In the genomic region with DNA sequence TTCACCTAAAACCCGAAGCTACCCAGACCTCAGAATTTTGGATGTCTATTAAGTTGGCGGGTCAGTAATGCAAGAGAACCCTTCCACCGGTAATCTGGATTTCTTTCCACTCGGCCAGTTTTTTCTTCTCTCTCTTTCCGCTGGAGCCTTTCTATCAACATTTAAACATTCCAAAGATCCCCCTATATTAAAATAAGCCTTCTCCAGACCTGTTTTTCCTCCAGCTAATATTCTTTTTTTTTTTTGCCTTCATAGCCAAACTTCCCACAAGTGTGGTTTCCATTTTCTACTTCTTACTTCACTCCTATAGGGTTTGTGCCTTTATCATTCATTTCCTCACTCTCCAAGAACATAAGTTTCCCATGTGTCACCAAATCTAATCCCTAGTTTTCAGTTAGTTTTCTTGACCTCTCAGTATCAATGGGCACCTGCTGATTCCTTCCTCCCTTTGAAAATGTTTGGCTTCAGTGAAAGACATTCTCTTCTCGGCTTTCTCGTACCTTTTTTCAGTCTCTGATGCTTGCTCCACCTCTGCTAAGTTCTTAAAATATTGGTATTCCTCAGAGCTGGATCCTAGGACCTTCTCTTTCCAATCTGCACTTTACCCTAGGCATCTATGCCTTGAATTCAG, we compare ENCODE assay signal across 1 cellular context.
TF ChIP-seq lines count a peak whose summit lies in the region.

No MANE protein-coding gene starts in this region.

TF ChIP-seq in HepG2, 621 proteins besides CTCF, POLR2A, EP300 and RAD21 (continued from another document):
- TF ChIP-seq, protein P1, sequence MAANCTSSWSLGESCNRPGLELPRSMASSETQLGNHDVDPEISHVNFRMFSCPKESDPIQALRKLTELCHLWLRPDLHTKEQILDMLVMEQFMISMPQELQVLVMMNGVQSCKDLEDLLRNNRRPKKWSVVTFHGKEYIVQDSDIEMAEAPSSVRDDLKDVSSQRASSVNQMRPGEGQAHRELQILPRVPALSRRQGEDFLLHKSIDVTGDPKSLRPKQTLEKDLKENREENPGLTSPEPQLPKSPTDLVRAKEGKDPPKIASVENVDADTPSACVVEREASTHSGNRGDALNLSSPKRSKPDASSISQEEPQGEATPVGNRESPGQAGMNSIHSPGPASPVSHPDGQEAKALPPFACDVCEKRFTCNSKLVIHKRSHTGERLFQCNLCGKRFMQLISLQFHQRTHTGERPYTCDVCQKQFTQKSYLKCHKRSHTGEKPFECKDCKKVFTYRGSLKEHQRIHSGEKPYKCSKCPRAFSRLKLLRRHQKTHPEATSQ (CRISPR knock-in tag; IDR thresholded peaks at IDR 0.05; ENCODE audit: borderline replicate concordance): 0 out of 2 replicates have a peak, but pooled peaks have one; percentile 23
- TF ChIP-seq ZNF569 (CRISPR knock-in tag; IDR thresholded peaks at IDR 0.05; ENCODE audit: borderline replicate concordance) (0 out of 2 replicates have a peak, but pooled peaks have one; percentile 17), NR2F6 (IDR thresholded peaks at IDR 0.05) (0 out of 2 replicates have a peak, but pooled peaks have one; percentile 5), NR2F6 (CRISPR knock-in tag; IDR thresholded peaks at IDR 0.05) (no peak), TBX2 (CRISPR knock-in tag; IDR thresholded peaks at IDR 0.05; ENCODE audit: borderline replicate concordance) (peak; percentile 4; the same call in 1 of the 2 replicates), ZNF17 (CRISPR knock-in tag; IDR thresholded peaks at IDR 0.05) (no peak), ZNF18 (CRISPR knock-in tag; IDR thresholded peaks at IDR 0.05; ENCODE audit: insufficient replicate concordance) (no peak), NKX3-1 (CRISPR knock-in tag; IDR thresholded peaks at IDR 0.05) (no peak; the same call in 1 of the 2 replicates), ZFX (CRISPR knock-in tag; IDR thresholded peaks at IDR 0.05; ENCODE audit: low read depth) (no peak), KDM5A (IDR thresholded peaks at IDR 0.05; ENCODE audit: borderline replicate concordance, low read length) (peak; percentile 97), RFX3 (CRISPR knock-in tag; IDR thresholded peaks at IDR 0.05) (0 out of 2 replicates have a peak, but pooled peaks have one; percentile 0)
- TF ChIP-seq, protein P2, sequence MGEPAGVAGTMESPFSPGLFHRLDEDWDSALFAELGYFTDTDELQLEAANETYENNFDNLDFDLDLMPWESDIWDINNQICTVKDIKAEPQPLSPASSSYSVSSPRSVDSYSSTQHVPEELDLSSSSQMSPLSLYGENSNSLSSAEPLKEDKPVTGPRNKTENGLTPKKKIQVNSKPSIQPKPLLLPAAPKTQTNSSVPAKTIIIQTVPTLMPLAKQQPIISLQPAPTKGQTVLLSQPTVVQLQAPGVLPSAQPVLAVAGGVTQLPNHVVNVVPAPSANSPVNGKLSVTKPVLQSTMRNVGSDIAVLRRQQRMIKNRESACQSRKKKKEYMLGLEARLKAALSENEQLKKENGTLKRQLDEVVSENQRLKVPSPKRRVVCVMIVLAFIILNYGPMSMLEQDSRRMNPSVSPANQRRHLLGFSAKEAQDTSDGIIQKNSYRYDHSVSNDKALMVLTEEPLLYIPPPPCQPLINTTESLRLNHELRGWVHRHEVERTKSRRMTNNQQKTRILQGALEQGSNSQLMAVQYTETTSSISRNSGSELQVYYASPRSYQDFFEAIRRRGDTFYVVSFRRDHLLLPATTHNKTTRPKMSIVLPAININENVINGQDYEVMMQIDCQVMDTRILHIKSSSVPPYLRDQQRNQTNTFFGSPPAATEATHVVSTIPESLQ (CRISPR knock-in tag; conservative IDR thresholded peaks at IDR 0.05): no peak; the same call in 1 of the 2 replicates
